ENCODE assay signal across 23 cellular contexts in genomic region chr2:239181074-239181581, GRCh38.
DNase-seq lines count a peak whose midpoint lies in the region; ATAC-seq and TF ChIP-seq lines count a peak whose summit lies in the region.
"Had no signal": no experiment of that assay in that cellular context is flagged by ENCODE, and none has a peak within 500 bp of the region (broad histone marks: within the 10 kb centered on the region; RNA-seq: fewer than 3 reads in every experiment).

No MANE protein-coding gene starts in this region.

- H3K27me3 ChIP-seq in sigmoid colon, result no peaks in the 10 kb centered on the region

- no peak overlapping the region for H3K27ac ChIP-seq in sigmoid colon
- H3K27ac ChIP-seq: 22Rv1, parathyroid adenoma, VCaP had no signal

- no peak for TF ChIP-seq POLR2A in sigmoid colon (IDR thresholded peaks at IDR 0.05)

- DNase-seq in NCI-H1417 (lab: John Stamatoyannopoulos, UW) (peak in 2 of 3 experiments; percentile 75 to 86), NCI-H1417 treated with DMSO at 0.1 percent for 48 hours (lab: John Stamatoyannopoulos, UW) (no peak), NCI-H2081 (lab: John Stamatoyannopoulos, UW) (peak; percentile 41 to 75), left cardiac atrium (peak; percentile 6), sigmoid colon (peak; percentile 60), NCI-H187 treated with DMSO at 0.1 percent for 48 hours (lab: John Stamatoyannopoulos, UW) (no peak)
- no peak for DNase-seq in activated T-cell treated with anti-CD3 and anti-CD28 coated beads, Interleukin-2, amount 50 U/mL, for 1 hour
- DNase-seq: activated CD8-positive, alpha-beta T cell treated with anti-CD3 and anti-CD28 coated beads for 36 hours; amniotic stem cell; cerebellar nuclear complex; effector CD8-positive, alpha-beta T cell; GDM1; immature natural killer cell; NCI-H1092 treated with DMSO at 0.1 percent for 48 hours; NCI-H226; small intestine; stimulated activated CD4-positive, alpha-beta T cell treated with anti-CD3 and anti-CD28 coated beads, Interleukin-4, amount 100 ng/mL, for 4 hours; substantia nigra had no signal

- WGBS in sigmoid colon, 2 donors, result 93 to 97% methylated on average over 10 of the region's 10 CpGs

- no peak for TF ChIP-seq CTCF in sigmoid colon (IDR thresholded peaks at IDR 0.05)

- no peaks in the 10 kb centered on the region for H3K9me3 ChIP-seq in sigmoid colon

- H3K36me3 ChIP-seq in sigmoid colon, result peaks cover 14 to 90% (median 34%) of the 10 kb centered on the region in 4 donors

- no peak overlapping the region for H3K4me3 ChIP-seq in sigmoid colon
- H3K4me3 ChIP-seq: GM12878 had no signal

- intact Hi-C loops in left cardiac atrium (cut with DNase I) (no loop called here), sigmoid colon (cut with DNase I) (no loop called here)

- TF ChIP-seq EP300 in sigmoid colon (IDR thresholded peaks at IDR 0.05), result no peak

- H3K4me1 ChIP-seq in sigmoid colon, result peaks cover 0 to 14% (median 10%) of the 10 kb centered on the region in 4 donors
- H3K4me1 ChIP-seq: parathyroid adenoma had no signal

- ATAC-seq in left cardiac atrium (no peak), GM21737 (IDR thresholded peaks at IDR 0.05; ENCODE audit: unreplicated experiment) (no peak)
- ATAC-seq: activated CD8-positive, alpha-beta T cell treated with anti-CD3 and anti-CD28 coated beads for 36 hours; GM12878 had no signal

Comparison
In these comparisons a context has a peak if more than half of its experiments do, and no peak if none do; other contexts are left out.
1. DNase-seq: peak in NCI-H1417 (2 of 3), NCI-H2081 (2 of 2), left cardiac atrium (single experiment) and sigmoid colon (single experiment); none in NCI-H1417 treated with DMSO at 0.1 percent for 48 hours (single experiment), activated T-cell treated with anti-CD3 and anti-CD28 coated beads, Interleukin-2, amount 50 U/mL, for 1 hour (single experiment) and NCI-H187 treated with DMSO at 0.1 percent for 48 hours (single experiment).